ENCODE assay signal across 8 cellular contexts in genomic region chr11:119509969-119510401, GRCh38.
DNase-seq lines count a peak whose midpoint lies in the region; ATAC-seq and TF ChIP-seq lines count a peak whose summit lies in the region.

No MANE protein-coding gene starts in this region.

- no peak overlapping the region for H3K4me3 Mint-ChIP-seq in glutamatergic neuron (ENCODE audit: unreplicated experiment)
- peak overlapping the region; percentile 31 for H3K4me3 Mint-ChIP-seq in stimulated activated naive CD8-positive, alpha-beta T cell treated with anti-CD3 and anti-CD28 coated beads, Interleukin-15, Interleukin-2, amounts not matched to agents 100 ng/mL and 50 ng/mL, for 24 hours

- peaks cover 8% of the 10 kb centered on the region for H3K9me3 Mint-ChIP-seq in glutamatergic neuron (ENCODE audit: unreplicated experiment)
- no peaks in the 10 kb centered on the region for H3K9me3 Mint-ChIP-seq in stimulated activated naive CD8-positive, alpha-beta T cell treated with anti-CD3 and anti-CD28 coated beads, Interleukin-15, Interleukin-2, amounts not matched to agents 100 ng/mL and 50 ng/mL, for 24 hours

- TF ChIP-seq CTCF in BE2C (IDR thresholded peaks at IDR 0.05; ENCODE audit: low read depth, low read length) (no peak), glutamatergic neuron (IDR thresholded peaks at IDR 0.05; ENCODE audit: partially characterized antibody, unreplicated experiment) (no peak)

- H3K27ac Mint-ChIP-seq in glutamatergic neuron (ENCODE audit: unreplicated experiment) = peak overlapping the region; percentile 33
- peak overlapping the region; percentile 82 for H3K27ac Mint-ChIP-seq in stimulated activated naive CD8-positive, alpha-beta T cell treated with anti-CD3 and anti-CD28 coated beads, Interleukin-15, Interleukin-2, amounts not matched to agents 100 ng/mL and 50 ng/mL, for 24 hours

- H3K4me3 ChIP-seq in BE2C (ENCODE audit: low read depth, low read length) = no peak overlapping the region

- peaks cover 8% of the 10 kb centered on the region for H3K27me3 Mint-ChIP-seq in glutamatergic neuron (ENCODE audit: unreplicated experiment)
- peaks cover 7% of the 10 kb centered on the region for H3K27me3 Mint-ChIP-seq in stimulated activated naive CD8-positive, alpha-beta T cell treated with anti-CD3 and anti-CD28 coated beads, Interleukin-15, Interleukin-2, amounts not matched to agents 100 ng/mL and 50 ng/mL, for 24 hours

- H3K4me1 Mint-ChIP-seq in glutamatergic neuron (ENCODE audit: low read depth, unreplicated experiment) = peaks cover 32% of the 10 kb centered on the region
- peaks cover 23% of the 10 kb centered on the region for H3K4me1 Mint-ChIP-seq in stimulated activated naive CD8-positive, alpha-beta T cell treated with anti-CD3 and anti-CD28 coated beads, Interleukin-15, Interleukin-2, amounts not matched to agents 100 ng/mL and 50 ng/mL, for 24 hours (ENCODE audit: low read depth)

- no peaks in the 10 kb centered on the region for H3K36me3 Mint-ChIP-seq in glutamatergic neuron (ENCODE audit: unreplicated experiment)
- no peaks in the 10 kb centered on the region for H3K36me3 Mint-ChIP-seq in stimulated activated naive CD8-positive, alpha-beta T cell treated with anti-CD3 and anti-CD28 coated beads, Interleukin-15, Interleukin-2, amounts not matched to agents 100 ng/mL and 50 ng/mL, for 24 hours (ENCODE audit: low read depth)

- H3K9me3 ChIP-seq in BE2C = no peaks in the 10 kb centered on the region

- DNase-seq in BE2C (peak; percentile 70), SIG-M5 (lab: John Stamatoyannopoulos, UW) (peak; percentile 20), glutamatergic neuron (no peak), COLO668 (lab: John Stamatoyannopoulos, UW; ENCODE audit: unreplicated experiment) (no peak)

- H3K36me3 ChIP-seq in BE2C = no peaks in the 10 kb centered on the region

- no peaks in the 10 kb centered on the region for H3K27me3 ChIP-seq in BE2C

- ATAC-seq in GM18907 (IDR thresholded peaks at IDR 0.05; ENCODE audit: unreplicated experiment) = peak; percentile 70
- peak; percentile 90 for ATAC-seq in HG03095 (IDR thresholded peaks at IDR 0.05; ENCODE audit: unreplicated experiment)
- no peak for ATAC-seq in GM18873 (IDR thresholded peaks at IDR 0.05; ENCODE audit: low FRiP score, unreplicated experiment)

- peaks cover 51% of the 10 kb centered on the region for H3K4me1 ChIP-seq in BE2C

Comparison
In these comparisons a context has a peak if more than half of its experiments do, and no peak if none do; other contexts are left out.
1. DNase-seq: peak in BE2C (single experiment) and SIG-M5 (single experiment); none in glutamatergic neuron (single experiment) and COLO668 (single experiment).